ENCODE assay signal across 21 cellular contexts in genomic region chr2:188522517-188522916, GRCh38.
"Had no signal": no experiment of that assay in that cellular context is flagged by ENCODE, and none has a peak within 500 bp of the region (broad histone marks: within the 10 kb centered on the region; RNA-seq: fewer than 3 reads in every experiment).

No MANE protein-coding gene starts in this region.

- H3K4me3 Mint-ChIP-seq: activated naive CD8-positive, alpha-beta T cell treated with anti-CD3 and anti-CD28 coated beads, Interleukin-2, amount 10 ng/mL, durations not matched to agents 7 days and 5 days; activated T-cell treated with anti-CD3 and anti-CD28 coated beads, Interleukin-2, amount 50 U/mL, for 4 hours; natural killer cell had no signal

- DNase-seq: activated CD4-positive, CD25-positive, alpha-beta regulatory T cell treated with anti-CD3 and anti-CD28 coated beads, Interleukin-2, amount 50 U/mL, for 72 hours; activated CD8-positive, alpha-beta memory T cell treated with anti-CD3 and anti-CD28 coated beads, Interleukin-2, amount 50 U/mL, for 48 hours; activated naive CD4-positive, alpha-beta T cell treated with Interleukin-2 at 50 U/mL for 16 hours; activated naive CD8-positive, alpha-beta T cell treated with anti-CD3 and anti-CD28 coated beads, Interleukin-2, amount 10 ng/mL, durations not matched to agents 7 days and 5 days; activated T-cell treated with anti-CD3 and anti-CD28 coated beads, Interleukin-2, amount 50 U/mL, for 4 hours; dermis blood vessel endothelial cell; effector CD8-positive, alpha-beta T cell; heart right ventricle; kidney glomerular epithelial cell; left ventricle myocardium inferior; midbrain; natural killer cell; stimulated activated CD4-positive, alpha-beta T cell treated with anti-CD3 and anti-CD28 coated beads, Interleukin-4, amount 100 ng/mL, for 24 hours; stimulated activated naive CD4-positive, alpha-beta T cell treated with Interleukin-2 at 50 U/mL for 16 hours; SW 1271; WERI-Rb-1 had no signal

- H3K36me3 Mint-ChIP-seq: activated naive CD8-positive, alpha-beta T cell treated with anti-CD3 and anti-CD28 coated beads, Interleukin-2, amount 10 ng/mL, durations not matched to agents 7 days and 5 days; natural killer cell had no signal

- ATAC-seq: activated T-cell treated with anti-CD3 and anti-CD28 coated beads, Interleukin-2, amount 50 U/mL, for 4 hours; esophagus mucosa; gastroesophageal sphincter; heart right ventricle; natural killer cell had no signal

- H3K4me1 Mint-ChIP-seq: activated naive CD8-positive, alpha-beta T cell treated with anti-CD3 and anti-CD28 coated beads, Interleukin-2, amount 10 ng/mL, durations not matched to agents 7 days and 5 days; natural killer cell had no signal

- H3K27ac ChIP-seq: gastroesophageal sphincter, heart right ventricle, left ventricle myocardium inferior, prostate gland, SK-N-MC, upper lobe of left lung, WERI-Rb-1 had no signal

- H3K4me3 ChIP-seq: gastroesophageal sphincter, heart right ventricle, left ventricle myocardium inferior, prostate gland, SK-N-MC, upper lobe of left lung had no signal

- H3K27ac Mint-ChIP-seq: activated naive CD8-positive, alpha-beta T cell treated with anti-CD3 and anti-CD28 coated beads, Interleukin-2, amount 10 ng/mL, durations not matched to agents 7 days and 5 days; natural killer cell had no signal

- H3K9me3 Mint-ChIP-seq: activated naive CD8-positive, alpha-beta T cell treated with anti-CD3 and anti-CD28 coated beads, Interleukin-2, amount 10 ng/mL, durations not matched to agents 7 days and 5 days; activated T-cell treated with anti-CD3 and anti-CD28 coated beads, Interleukin-2, amount 50 U/mL, for 4 hours had no signal
